ENCODE assay signal across 1 cellular context in the genomic region with DNA sequence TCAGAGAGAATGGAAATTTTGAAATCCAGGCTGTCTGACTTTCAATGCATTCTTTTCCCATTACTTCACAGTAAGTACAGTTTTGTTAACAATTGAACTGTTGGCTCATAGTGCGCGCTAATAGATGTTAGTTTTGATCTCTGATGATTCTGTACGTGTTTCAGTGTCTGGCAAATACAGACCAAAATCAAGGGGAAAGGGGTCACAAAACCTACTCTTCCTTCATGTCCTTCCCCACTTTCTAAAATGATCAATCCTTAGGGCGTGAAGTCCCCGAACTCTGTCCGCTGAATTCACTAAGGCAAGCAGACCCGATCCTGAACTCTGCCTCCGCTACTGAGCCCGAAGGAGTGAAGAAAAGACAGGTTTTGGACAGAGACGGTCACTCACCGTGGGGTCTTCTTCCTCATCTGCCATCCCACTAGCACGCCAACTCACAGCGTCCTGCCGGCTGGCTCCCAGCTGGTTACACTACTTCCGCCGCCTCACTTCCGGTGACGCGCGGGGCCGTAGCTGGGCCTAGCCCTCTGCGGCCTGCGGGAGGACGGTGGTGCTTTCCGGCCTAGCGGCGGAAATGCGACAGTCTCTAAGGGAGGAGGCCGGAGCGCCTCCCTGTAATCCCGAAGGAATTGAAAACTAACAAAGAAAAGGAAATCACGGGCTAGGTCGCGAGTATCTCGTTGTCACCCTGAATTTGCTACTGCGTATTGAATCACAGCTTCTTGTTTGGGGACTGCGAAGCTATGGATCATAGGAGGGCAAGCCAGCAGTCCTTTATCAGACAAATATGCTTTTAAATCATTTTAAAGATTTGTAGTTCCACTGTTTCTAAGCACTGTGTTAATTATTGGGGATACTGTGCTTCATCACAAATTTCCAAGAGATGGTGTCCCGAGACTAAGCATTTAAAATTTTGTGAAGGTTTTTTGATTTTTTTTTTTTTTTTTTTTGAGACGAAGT.
TF ChIP-seq lines count a peak whose summit lies in the region.

A gene with protein sequence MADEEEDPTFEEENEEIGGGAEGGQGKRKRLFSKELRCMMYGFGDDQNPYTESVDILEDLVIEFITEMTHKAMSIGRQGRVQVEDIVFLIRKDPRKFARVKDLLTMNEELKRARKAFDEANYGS (minus strand): TSS at position 473 of the 960 bp plus-strand sequence. CDS start 56 bp downstream, at position 417.

TF ChIP-seq in HepG2, 621 proteins besides CTCF, POLR2A, EP300 and RAD21 (continued from another document and continues in another):
- TF ChIP-seq, protein P1, sequence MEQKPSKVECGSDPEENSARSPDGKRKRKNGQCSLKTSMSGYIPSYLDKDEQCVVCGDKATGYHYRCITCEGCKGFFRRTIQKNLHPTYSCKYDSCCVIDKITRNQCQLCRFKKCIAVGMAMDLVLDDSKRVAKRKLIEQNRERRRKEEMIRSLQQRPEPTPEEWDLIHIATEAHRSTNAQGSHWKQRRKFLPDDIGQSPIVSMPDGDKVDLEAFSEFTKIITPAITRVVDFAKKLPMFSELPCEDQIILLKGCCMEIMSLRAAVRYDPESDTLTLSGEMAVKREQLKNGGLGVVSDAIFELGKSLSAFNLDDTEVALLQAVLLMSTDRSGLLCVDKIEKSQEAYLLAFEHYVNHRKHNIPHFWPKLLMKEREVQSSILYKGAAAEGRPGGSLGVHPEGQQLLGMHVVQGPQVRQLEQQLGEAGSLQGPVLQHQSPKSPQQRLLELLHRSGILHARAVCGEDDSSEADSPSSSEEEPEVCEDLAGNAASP (CRISPR knock-in tag; IDR thresholded peaks at IDR 0.05; ENCODE audit: borderline replicate concordance): peak; percentile 39; the same call in 1 of the 2 replicates
- TF ChIP-seq HNRNPH1 (optimal IDR thresholded peaks at IDR 0.05; ENCODE audit: low read depth, low read length): peak; percentile 45
- peak; percentile 85 for TF ChIP-seq ZNF792 (CRISPR knock-in tag; IDR thresholded peaks at IDR 0.05)
- no peak for TF ChIP-seq HNF4A (CRISPR knock-in tag; IDR thresholded peaks at IDR 0.05)
- no peak for TF ChIP-seq ISX (CRISPR knock-in tag; conservative IDR thresholded peaks at IDR 0.05)
- peak; percentile 98 for TF ChIP-seq YEATS2 (CRISPR knock-in tag; IDR thresholded peaks at IDR 0.05; ENCODE audit: borderline replicate concordance)
- TF ChIP-seq ZNF670 (CRISPR knock-in tag; IDR thresholded peaks at IDR 0.05; ENCODE audit: borderline replicate concordance): 0 out of 2 replicates have a peak, but pooled peaks have one; percentile 44
- no peak for TF ChIP-seq ZNF777 (CRISPR knock-in tag; IDR thresholded peaks at IDR 0.05)
- no peak for TF ChIP-seq ZNF850 (CRISPR knock-in tag; conservative IDR thresholded peaks at IDR 0.05)
- TF ChIP-seq U2AF1 (optimal IDR thresholded peaks at IDR 0.05; ENCODE audit: low read depth, low read length): no peak
- TF ChIP-seq, protein P2, sequence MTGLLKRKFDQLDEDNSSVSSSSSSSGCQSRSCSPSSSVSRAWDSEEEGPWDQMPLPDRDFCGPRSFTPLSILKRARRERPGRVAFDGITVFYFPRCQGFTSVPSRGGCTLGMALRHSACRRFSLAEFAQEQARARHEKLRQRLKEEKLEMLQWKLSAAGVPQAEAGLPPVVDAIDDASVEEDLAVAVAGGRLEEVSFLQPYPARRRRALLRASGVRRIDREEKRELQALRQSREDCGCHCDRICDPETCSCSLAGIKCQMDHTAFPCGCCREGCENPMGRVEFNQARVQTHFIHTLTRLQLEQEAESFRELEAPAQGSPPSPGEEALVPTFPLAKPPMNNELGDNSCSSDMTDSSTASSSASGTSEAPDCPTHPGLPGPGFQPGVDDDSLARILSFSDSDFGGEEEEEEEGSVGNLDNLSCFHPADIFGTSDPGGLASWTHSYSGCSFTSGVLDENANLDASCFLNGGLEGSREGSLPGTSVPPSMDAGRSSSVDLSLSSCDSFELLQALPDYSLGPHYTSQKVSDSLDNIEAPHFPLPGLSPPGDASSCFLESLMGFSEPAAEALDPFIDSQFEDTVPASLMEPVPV (CRISPR knock-in tag; IDR thresholded peaks at IDR 0.05): peak; percentile 79; the same call in 1 of the 2 replicates
- no peak for TF ChIP-seq ATAD3A (CRISPR knock-in tag; IDR thresholded peaks at IDR 0.05)
- peak; percentile 90 for TF ChIP-seq XRCC5 (optimal IDR thresholded peaks at IDR 0.05; ENCODE audit: low read length)
- TF ChIP-seq ZNF430 (CRISPR knock-in tag; IDR thresholded peaks at IDR 0.05): peak; percentile 50; the same call in 1 of the 2 replicates
- peak; percentile 89 for TF ChIP-seq ZFP1 (CRISPR knock-in tag; IDR thresholded peaks at IDR 0.05)
- TF ChIP-seq ZNF558 (CRISPR knock-in tag; IDR thresholded peaks at IDR 0.05; ENCODE audit: borderline replicate concordance): peak; percentile 92; the same call in 1 of the 2 replicates
- TF ChIP-seq ZNF605 (CRISPR knock-in tag; IDR thresholded peaks at IDR 0.05): peak; percentile 67; the same call in 1 of the 2 replicates
- TF ChIP-seq, protein P3, sequence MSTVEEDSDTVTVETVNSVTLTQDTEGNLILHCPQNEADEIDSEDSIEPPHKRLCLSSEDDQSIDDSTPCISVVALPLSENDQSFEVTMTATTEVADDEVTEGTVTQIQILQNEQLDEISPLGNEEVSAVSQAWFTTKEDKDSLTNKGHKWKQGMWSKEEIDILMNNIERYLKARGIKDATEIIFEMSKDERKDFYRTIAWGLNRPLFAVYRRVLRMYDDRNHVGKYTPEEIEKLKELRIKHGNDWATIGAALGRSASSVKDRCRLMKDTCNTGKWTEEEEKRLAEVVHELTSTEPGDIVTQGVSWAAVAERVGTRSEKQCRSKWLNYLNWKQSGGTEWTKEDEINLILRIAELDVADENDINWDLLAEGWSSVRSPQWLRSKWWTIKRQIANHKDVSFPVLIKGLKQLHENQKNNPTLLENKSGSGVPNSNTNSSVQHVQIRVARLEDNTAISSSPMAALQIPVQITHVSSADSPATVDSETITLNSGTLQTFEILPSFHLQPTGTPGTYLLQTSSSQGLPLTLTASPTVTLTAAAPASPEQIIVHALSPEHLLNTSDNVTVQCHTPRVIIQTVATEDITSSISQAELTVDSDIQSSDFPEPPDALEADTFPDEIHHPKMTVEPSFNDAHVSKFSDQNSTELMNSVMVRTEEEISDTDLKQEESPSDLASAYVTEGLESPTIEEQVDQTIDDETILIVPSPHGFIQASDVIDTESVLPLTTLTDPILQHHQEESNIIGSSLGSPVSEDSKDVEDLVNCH (CRISPR knock-in tag; IDR thresholded peaks at IDR 0.05): no peak
- TF ChIP-seq DMAP1 (CRISPR knock-in tag; IDR thresholded peaks at IDR 0.05): peak; percentile 90
- no peak for TF ChIP-seq ZNF24 (IDR thresholded peaks at IDR 0.05)
- TF ChIP-seq PHF20 (CRISPR knock-in tag; IDR thresholded peaks at IDR 0.05): peak; percentile 98
- no peak for TF ChIP-seq ZKSCAN1 (IDR thresholded peaks at IDR 0.05; ENCODE audit: low read length)
- no peak for TF ChIP-seq ZSCAN12 (CRISPR knock-in tag; IDR thresholded peaks at IDR 0.05)
- TF ChIP-seq, protein P4, sequence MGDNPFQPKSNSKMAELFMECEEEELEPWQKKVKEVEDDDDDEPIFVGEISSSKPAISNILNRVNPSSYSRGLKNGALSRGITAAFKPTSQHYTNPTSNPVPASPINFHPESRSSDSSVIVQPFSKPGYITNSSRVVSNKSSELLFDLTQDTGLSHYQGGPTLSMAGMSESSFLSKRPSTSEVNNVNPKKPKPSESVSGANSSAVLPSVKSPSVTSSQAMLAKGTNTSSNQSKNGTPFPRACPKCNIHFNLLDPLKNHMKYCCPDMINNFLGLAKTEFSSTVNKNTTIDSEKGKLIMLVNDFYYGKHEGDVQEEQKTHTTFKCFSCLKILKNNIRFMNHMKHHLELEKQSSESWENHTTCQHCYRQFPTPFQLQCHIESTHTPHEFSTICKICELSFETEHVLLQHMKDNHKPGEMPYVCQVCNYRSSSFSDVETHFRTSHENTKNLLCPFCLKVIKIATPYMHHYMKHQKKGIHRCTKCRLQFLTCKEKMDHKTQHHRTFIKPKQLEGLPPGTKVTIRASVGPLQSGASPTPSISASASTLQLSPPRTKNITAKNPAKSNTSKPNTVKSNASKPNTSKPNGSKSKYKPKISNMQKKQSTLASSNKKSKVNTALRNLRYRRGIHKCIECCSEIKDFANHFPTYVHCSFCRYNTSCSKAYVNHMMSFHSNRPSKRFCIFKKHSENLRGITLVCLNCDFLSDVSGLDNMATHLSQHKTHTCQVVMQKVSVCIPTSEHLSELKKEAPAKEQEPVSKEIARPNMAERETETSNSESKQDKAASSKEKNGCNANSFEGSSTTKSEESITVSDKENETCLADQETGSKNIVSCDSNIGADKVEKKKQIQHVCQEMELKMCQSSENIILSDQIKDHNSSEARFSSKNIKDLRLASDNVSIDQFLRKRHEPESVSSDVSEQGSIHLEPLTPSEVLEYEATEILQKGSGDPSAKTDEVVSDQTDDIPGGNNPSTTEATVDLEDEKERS (CRISPR knock-in tag; IDR thresholded peaks at IDR 0.05): peak; percentile 44; the same call in 1 of the 2 replicates
- TF ChIP-seq, protein P5, sequence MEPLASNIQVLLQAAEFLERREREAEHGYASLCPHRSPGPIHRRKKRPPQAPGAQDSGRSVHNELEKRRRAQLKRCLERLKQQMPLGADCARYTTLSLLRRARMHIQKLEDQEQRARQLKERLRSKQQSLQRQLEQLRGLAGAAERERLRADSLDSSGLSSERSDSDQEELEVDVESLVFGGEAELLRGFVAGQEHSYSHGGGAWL (CRISPR knock-in tag; IDR thresholded peaks at IDR 0.05): peak; percentile 52
- no peak for TF ChIP-seq ZFP36L2 (CRISPR knock-in tag; IDR thresholded peaks at IDR 0.05)
- peak; percentile 78 for TF ChIP-seq MED1 (CRISPR knock-in tag; IDR thresholded peaks at IDR 0.05)
- no peak for TF ChIP-seq ZNF7 (CRISPR knock-in tag; IDR thresholded peaks at IDR 0.05)
- TF ChIP-seq ZSCAN22 (CRISPR knock-in tag; IDR thresholded peaks at IDR 0.05): no peak
- TF ChIP-seq KDM5B (CRISPR knock-in tag; IDR thresholded peaks at IDR 0.05; ENCODE audit: borderline replicate concordance): no peak; the same call in none of the 2 replicates
- TF ChIP-seq ZNF788 (CRISPR knock-in tag; IDR thresholded peaks at IDR 0.05; ENCODE audit: borderline replicate concordance): peak; percentile 65; the same call in 1 of the 2 replicates
- TF ChIP-seq CHD4 (IDR thresholded peaks at IDR 0.05; ENCODE audit: borderline replicate concordance, low read length): no peak
- TF ChIP-seq, protein P6, sequence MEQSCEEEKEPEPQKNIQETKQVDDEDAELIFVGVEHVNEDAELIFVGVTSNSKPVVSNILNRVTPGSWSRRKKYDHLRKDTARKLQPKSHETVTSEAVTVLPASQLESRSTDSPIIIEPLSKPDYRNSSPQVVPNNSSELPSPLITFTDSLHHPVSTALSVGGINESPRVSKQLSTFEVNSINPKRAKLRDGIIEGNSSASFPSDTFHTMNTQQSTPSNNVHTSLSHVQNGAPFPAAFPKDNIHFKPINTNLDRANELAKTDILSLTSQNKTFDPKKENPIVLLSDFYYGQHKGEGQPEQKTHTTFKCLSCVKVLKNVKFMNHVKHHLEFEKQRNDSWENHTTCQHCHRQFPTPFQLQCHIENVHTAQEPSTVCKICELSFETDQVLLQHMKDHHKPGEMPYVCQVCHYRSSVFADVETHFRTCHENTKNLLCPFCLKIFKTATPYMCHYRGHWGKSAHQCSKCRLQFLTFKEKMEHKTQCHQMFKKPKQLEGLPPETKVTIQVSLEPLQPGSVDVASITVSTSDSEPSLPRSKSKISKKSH (CRISPR knock-in tag; IDR thresholded peaks at IDR 0.05; ENCODE audit: borderline replicate concordance): no peak
- TF ChIP-seq, protein P7, sequence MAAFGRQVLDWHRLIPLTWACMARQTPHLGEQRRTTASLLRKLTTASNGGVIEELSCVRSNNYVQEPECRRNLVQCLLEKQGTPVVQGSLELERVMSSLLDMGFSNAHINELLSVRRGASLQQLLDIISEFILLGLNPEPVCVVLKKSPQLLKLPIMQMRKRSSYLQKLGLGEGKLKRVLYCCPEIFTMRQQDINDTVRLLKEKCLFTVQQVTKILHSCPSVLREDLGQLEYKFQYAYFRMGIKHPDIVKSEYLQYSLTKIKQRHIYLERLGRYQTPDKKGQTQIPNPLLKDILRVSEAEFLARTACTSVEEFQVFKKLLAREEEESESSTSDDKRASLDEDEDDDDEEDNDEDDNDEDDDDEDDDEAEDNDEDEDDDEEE (CRISPR knock-in tag; IDR thresholded peaks at IDR 0.05): no peak
- TF ChIP-seq DNMT3B (CRISPR knock-in tag; conservative IDR thresholded peaks at IDR 0.05): 0 out of 2 replicates have a peak, but pooled peaks have one; percentile 25
- TF ChIP-seq ZNF12 (CRISPR knock-in tag; IDR thresholded peaks at IDR 0.05): peak; percentile 51; the same call in 1 of the 2 replicates
- TF ChIP-seq ZNF451 (CRISPR knock-in tag; IDR thresholded peaks at IDR 0.05): no peak; the same call in 1 of the 2 replicates
- TF ChIP-seq, protein P8, sequence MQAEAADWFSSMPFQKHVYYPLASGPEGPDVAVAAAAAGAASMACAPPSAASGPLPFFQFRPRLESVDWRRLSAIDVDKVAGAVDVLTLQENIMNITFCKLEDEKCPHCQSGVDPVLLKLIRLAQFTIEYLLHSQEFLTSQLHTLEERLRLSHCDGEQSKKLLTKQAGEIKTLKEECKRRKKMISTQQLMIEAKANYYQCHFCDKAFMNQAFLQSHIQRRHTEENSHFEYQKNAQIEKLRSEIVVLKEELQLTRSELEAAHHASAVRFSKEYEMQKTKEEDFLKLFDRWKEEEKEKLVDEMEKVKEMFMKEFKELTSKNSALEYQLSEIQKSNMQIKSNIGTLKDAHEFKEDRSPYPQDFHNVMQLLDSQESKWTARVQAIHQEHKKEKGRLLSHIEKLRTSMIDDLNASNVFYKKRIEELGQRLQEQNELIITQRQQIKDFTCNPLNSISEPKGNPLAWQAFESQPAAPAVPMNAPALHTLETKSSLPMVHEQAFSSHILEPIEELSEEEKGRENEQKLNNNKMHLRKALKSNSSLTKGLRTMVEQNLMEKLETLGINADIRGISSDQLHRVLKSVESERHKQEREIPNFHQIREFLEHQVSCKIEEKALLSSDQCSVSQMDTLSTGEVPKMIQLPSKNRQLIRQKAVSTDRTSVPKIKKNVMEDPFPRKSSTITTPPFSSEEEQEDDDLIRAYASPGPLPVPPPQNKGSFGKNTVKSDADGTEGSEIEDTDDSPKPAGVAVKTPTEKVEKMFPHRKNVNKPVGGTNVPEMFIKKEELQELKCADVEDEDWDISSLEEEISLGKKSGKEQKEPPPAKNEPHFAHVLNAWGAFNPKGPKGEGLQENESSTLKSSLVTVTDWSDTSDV (CRISPR knock-in tag; IDR thresholded peaks at IDR 0.05): no peak
- TF ChIP-seq, protein P9, sequence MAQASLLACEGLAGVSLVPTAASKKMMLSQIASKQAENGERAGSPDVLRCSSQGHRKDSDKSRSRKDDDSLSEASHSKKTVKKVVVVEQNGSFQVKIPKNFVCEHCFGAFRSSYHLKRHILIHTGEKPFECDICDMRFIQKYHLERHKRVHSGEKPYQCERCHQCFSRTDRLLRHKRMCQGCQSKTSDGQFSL (CRISPR knock-in tag; IDR thresholded peaks at IDR 0.05): no peak
- TF ChIP-seq ZFP37 (CRISPR knock-in tag; IDR thresholded peaks at IDR 0.05; ENCODE audit: borderline replicate concordance): no peak
- TF ChIP-seq, protein P10, sequence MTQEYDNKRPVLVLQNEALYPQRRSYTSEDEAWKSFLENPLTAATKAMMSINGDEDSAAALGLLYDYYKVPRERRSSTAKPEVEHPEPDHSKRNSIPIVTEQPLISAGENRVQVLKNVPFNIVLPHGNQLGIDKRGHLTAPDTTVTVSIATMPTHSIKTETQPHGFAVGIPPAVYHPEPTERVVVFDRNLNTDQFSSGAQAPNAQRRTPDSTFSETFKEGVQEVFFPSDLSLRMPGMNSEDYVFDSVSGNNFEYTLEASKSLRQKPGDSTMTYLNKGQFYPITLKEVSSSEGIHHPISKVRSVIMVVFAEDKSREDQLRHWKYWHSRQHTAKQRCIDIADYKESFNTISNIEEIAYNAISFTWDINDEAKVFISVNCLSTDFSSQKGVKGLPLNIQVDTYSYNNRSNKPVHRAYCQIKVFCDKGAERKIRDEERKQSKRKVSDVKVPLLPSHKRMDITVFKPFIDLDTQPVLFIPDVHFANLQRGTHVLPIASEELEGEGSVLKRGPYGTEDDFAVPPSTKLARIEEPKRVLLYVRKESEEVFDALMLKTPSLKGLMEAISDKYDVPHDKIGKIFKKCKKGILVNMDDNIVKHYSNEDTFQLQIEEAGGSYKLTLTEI (CRISPR knock-in tag; conservative IDR thresholded peaks at IDR 0.05): no peak
- TF ChIP-seq ZNF101 (CRISPR knock-in tag; IDR thresholded peaks at IDR 0.05; ENCODE audit: borderline replicate concordance, low read depth): no peak
